ENCODE assay signal across 17 cellular contexts in the genomic region with DNA sequence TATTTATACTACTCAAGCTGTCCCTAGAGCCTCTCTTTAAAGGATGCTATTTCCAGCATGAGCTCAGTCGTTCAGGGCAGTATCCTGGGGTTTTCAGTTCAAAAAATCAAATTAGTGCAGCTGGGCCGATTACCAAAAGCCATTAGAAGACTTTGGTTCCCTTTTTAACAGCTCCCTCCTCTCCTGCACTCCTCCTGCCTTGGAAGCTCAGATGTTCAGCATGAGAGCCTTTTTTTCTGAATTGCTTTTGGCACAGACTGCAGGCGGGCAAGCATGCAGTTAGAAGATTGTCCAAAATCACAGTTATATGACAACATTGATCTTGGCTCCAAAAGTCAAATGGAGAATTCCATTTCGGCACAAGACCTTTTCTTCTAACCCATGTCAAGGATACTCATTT.
"Had no signal": no experiment of that assay in that cellular context is flagged by ENCODE, and none has a peak within 500 bp of the region (broad histone marks: within the 10 kb centered on the region; RNA-seq: fewer than 3 reads in every experiment).

No MANE protein-coding gene starts in this region.

- H3K4me3 ChIP-seq: adrenal gland, coronary artery, esophagus muscularis mucosa, mucosa of descending colon, transverse colon, vagina had no signal

- H3K27me3 ChIP-seq: adrenal gland, esophagus muscularis mucosa, neutrophil, transverse colon, vagina had no signal

- H3K9ac ChIP-seq: parathyroid adenoma had no signal

- H3K4me1 ChIP-seq: adrenal gland, esophagus muscularis mucosa, parathyroid adenoma, transverse colon, vagina had no signal

- H2AFZ ChIP-seq: parathyroid adenoma had no signal

- H3K9me3 ChIP-seq: adrenal gland, esophagus muscularis mucosa, mucosa of descending colon, neutrophil, transverse colon, vagina had no signal

- DNase-seq: activated CD4-positive, alpha-beta T cell treated with anti-CD3 and anti-CD28 coated beads for 36 hours; activated CD8-positive, alpha-beta T cell treated with anti-CD3 and anti-CD28 coated beads for 36 hours; activated effector memory CD4-positive, alpha-beta T cell treated with anti-CD3 and anti-CD28 coated beads, Interleukin-2, amount 50 U/mL, for 16 hours; activated T-cell treated with anti-CD3 and anti-CD28 coated beads, Interleukin-2, amount 50 U/mL, for 4 hours; adrenal gland; islet precursor cell; mammary epithelial cell; mucosa of descending colon; naive thymus-derived CD4-positive, alpha-beta T cell; stimulated activated CD4-positive, alpha-beta T cell treated with anti-CD3 and anti-CD28 coated beads, Interleukin-2, amount 100 ng/mL, for 48 hours; transverse colon had no signal

- ATAC-seq: activated CD4-positive, alpha-beta T cell treated with anti-CD3 and anti-CD28 coated beads for 36 hours; activated CD8-positive, alpha-beta T cell treated with anti-CD3 and anti-CD28 coated beads for 36 hours; activated T-cell treated with anti-CD3 and anti-CD28 coated beads, Interleukin-2, amount 50 U/mL, for 4 hours; mucosa of descending colon; naive thymus-derived CD4-positive, alpha-beta T cell; stimulated activated memory B cell treated with anti-CD40 and anti-IgM and Interleukin-4, amounts not matched to agents 10 μg/mL and 1 μg/mL and 100 μg/mL, for 72 hours had no signal

- H3K27ac ChIP-seq: adrenal gland, esophagus muscularis mucosa, neutrophil, parathyroid adenoma, transverse colon, vagina had no signal

- H3K36me3 ChIP-seq: adrenal gland, esophagus muscularis mucosa, neutrophil, transverse colon, vagina had no signal
